In genomic region chr17:17985555-17985954, GRCh38 we compare ENCODE assay signal across 11 cellular contexts. TPM values are rescaled to one million over a fixed set of nuclear protein-coding genes. Genes with fewer than 3 reads are reported as not detected.
DNase-seq lines count a peak whose midpoint lies in the region; ATAC-seq and TF ChIP-seq lines count a peak whose summit lies in the region.
"Had no signal": no experiment of that assay in that cellular context is flagged by ENCODE, and none has a peak within 500 bp of the region (broad histone marks: within the 10 kb centered on the region; RNA-seq: fewer than 3 reads in every experiment).

No MANE protein-coding gene starts in this region.

- no peaks in the 10 kb centered on the region for H3K9me3 Mint-ChIP-seq in activated naive CD8-positive, alpha-beta T cell treated with anti-CD3 and anti-CD28 coated beads for 36 hours
- H3K9me3 Mint-ChIP-seq: activated naive CD4-positive, alpha-beta T cell treated with anti-CD3 and anti-CD28 coated beads, Interleukin-2, amount 50 U/mL, for 24 hours; naive thymus-derived CD8-positive, alpha-beta T cell had no signal

- H3K4me3 Mint-ChIP-seq in activated naive CD8-positive, alpha-beta T cell treated with anti-CD3 and anti-CD28 coated beads for 36 hours: no peak overlapping the region
- H3K4me3 Mint-ChIP-seq: activated naive CD4-positive, alpha-beta T cell treated with anti-CD3 and anti-CD28 coated beads, Interleukin-2, amount 50 U/mL, for 24 hours; naive thymus-derived CD8-positive, alpha-beta T cell had no signal

- no peaks in the 10 kb centered on the region for H3K27me3 Mint-ChIP-seq in activated naive CD8-positive, alpha-beta T cell treated with anti-CD3 and anti-CD28 coated beads for 36 hours
- H3K27me3 Mint-ChIP-seq: activated naive CD4-positive, alpha-beta T cell treated with anti-CD3 and anti-CD28 coated beads, Interleukin-2, amount 50 U/mL, for 24 hours; naive thymus-derived CD8-positive, alpha-beta T cell had no signal

- H3K4me1 Mint-ChIP-seq in activated naive CD8-positive, alpha-beta T cell treated with anti-CD3 and anti-CD28 coated beads for 36 hours: no peaks in the 10 kb centered on the region
- H3K4me1 Mint-ChIP-seq: activated naive CD4-positive, alpha-beta T cell treated with anti-CD3 and anti-CD28 coated beads, Interleukin-2, amount 50 U/mL, for 24 hours; naive thymus-derived CD8-positive, alpha-beta T cell had no signal

- CTCF ChIA-PET in GM10248 (lab: Yijun Ruan, JAX): interaction anchor here (0.8 to 3.0 kb wide), 18 partner anchors 8 to 319 kb away, joined by 3 to 19 read pairs (median 4); partner anchors contain the start of genes DRC3 and TOM1L2

- no peaks in the 10 kb centered on the region for H3K36me3 Mint-ChIP-seq in activated naive CD8-positive, alpha-beta T cell treated with anti-CD3 and anti-CD28 coated beads for 36 hours
- H3K36me3 Mint-ChIP-seq: activated naive CD4-positive, alpha-beta T cell treated with anti-CD3 and anti-CD28 coated beads, Interleukin-2, amount 50 U/mL, for 24 hours; naive thymus-derived CD8-positive, alpha-beta T cell had no signal

- no peak for ATAC-seq in GM21825 (IDR thresholded peaks at IDR 0.05; ENCODE audit: unreplicated experiment)
- ATAC-seq in HG03354 (IDR thresholded peaks at IDR 0.05; ENCODE audit: poor library complexity, severe bottlenecking, unreplicated experiment): no peak

- no peak overlapping the region for H3K27ac Mint-ChIP-seq in activated naive CD8-positive, alpha-beta T cell treated with anti-CD3 and anti-CD28 coated beads for 36 hours
- H3K27ac Mint-ChIP-seq: activated naive CD4-positive, alpha-beta T cell treated with anti-CD3 and anti-CD28 coated beads, Interleukin-2, amount 50 U/mL, for 24 hours; naive thymus-derived CD8-positive, alpha-beta T cell had no signal

- POLR2A ChIA-PET in GM10248 (lab: Yijun Ruan, JAX): no interaction called here

- DNase-seq in GM10248 (ENCODE audit: extremely low spot score): peak; percentile 59
- peak; percentile 18 for DNase-seq in HT1080 (ENCODE audit: low read depth)
- peak; percentile 14 for DNase-seq in activated naive CD8-positive, alpha-beta T cell treated with anti-CD3 and anti-CD28 coated beads for 36 hours
- peak; percentile 16 for DNase-seq in myocyte (ENCODE audit: low read depth)
- DNase-seq in NCI-H526 treated with DMSO at 0.1 percent for 48 hours (lab: John Stamatoyannopoulos, UW): no peak
- DNase-seq: activated CD4-positive, alpha-beta T cell treated with anti-CD3 and anti-CD28 coated beads for 4 hours; DMS79 had no signal

- TF ChIP-seq CTCF in GM10248 (IDR thresholded peaks at IDR 0.05; ENCODE audit: control extremely low read depth, extremely low read depth, low read depth, missing control alignments): peak; percentile 26

RNA-seq across cellular contexts. Expression of gene DRC3, which starts 12.9 kb away (rescaled TPM):
- 0.47 and 1.1 TPM in 2 replicates for total RNA-seq in HT1080 (2014; rRNA removed; shearing (Covaris generic))
- polyA plus RNA-seq in HT1080 (2015; cell fraction: cytosol; rRNA removed): 0.23 and 1.6 TPM in 2 replicates
- polyA plus RNA-seq in HT1080 (2015; cell fraction: nucleus; rRNA removed): 3.0 and 3.1 TPM in 2 replicates
- under 1 TPM; 0.18 to 0.52 TPM for total RNA-seq in activated naive CD8-positive, alpha-beta T cell treated with anti-CD3 and anti-CD28 coated beads for 36 hours
- 1.0 and 1.6 TPM in 2 replicates for total RNA-seq in myocyte
- 5.2 TPM for polyA plus RNA-seq in myocyte (2012)

RNA-seq across cellular contexts. Expression of gene TOM1L2, which starts 13.4 kb away (rescaled TPM):
- total RNA-seq in HT1080 (2014; rRNA removed; shearing (Covaris generic)): 13.5 and 17.5 TPM in 2 replicates
- 14.8 and 21.7 TPM in 2 replicates for polyA plus RNA-seq in HT1080 (2015; cell fraction: cytosol; rRNA removed)
- 38.6 and 45.3 TPM in 2 replicates for polyA plus RNA-seq in HT1080 (2015; cell fraction: nucleus; rRNA removed)
- 1 to 10 TPM; 8.5 to 9.0 TPM for total RNA-seq in activated naive CD8-positive, alpha-beta T cell treated with anti-CD3 and anti-CD28 coated beads for 36 hours
- total RNA-seq in myocyte: 100 and 178 TPM in 2 replicates
- 104 TPM for polyA plus RNA-seq in myocyte (2012)

RNA-seq across cellular contexts. Expression of gene ATPAF2, which starts 53.4 kb away (rescaled TPM):
- 16.6 and 17.8 TPM in 2 replicates for total RNA-seq in HT1080 (2014; rRNA removed; shearing (Covaris generic))
- 14.8 and 24.4 TPM in 2 replicates for polyA plus RNA-seq in HT1080 (2015; cell fraction: cytosol; rRNA removed)
- 23.2 and 26.4 TPM in 2 replicates for polyA plus RNA-seq in HT1080 (2015; cell fraction: nucleus; rRNA removed)
- 10 to 100 TPM; 31.0 to 33.3 TPM for total RNA-seq in activated naive CD8-positive, alpha-beta T cell treated with anti-CD3 and anti-CD28 coated beads for 36 hours
- total RNA-seq in myocyte: 21.8 and 29.9 TPM in 2 replicates
- polyA plus RNA-seq in myocyte (2012): 29.2 TPM

RNA-seq across cellular contexts. Expression of gene GID4, which starts 53.7 kb away (rescaled TPM):
- total RNA-seq in HT1080 (2014; rRNA removed; shearing (Covaris generic)): 5.0 and 7.8 TPM in 2 replicates
- polyA plus RNA-seq in HT1080 (2015; cell fraction: cytosol; rRNA removed): 9.0 and 11.2 TPM in 2 replicates
- 7.6 and 8.6 TPM in 2 replicates for polyA plus RNA-seq in HT1080 (2015; cell fraction: nucleus; rRNA removed)
- total RNA-seq in activated naive CD8-positive, alpha-beta T cell treated with anti-CD3 and anti-CD28 coated beads for 36 hours: 1 to 10 TPM; 7.2 to 7.7 TPM
- 13.2 and 13.9 TPM in 2 replicates for total RNA-seq in myocyte
- 9.4 TPM for polyA plus RNA-seq in myocyte (2012)
